27 cellular contexts compared by ENCODE assay signal in the genomic region with DNA sequence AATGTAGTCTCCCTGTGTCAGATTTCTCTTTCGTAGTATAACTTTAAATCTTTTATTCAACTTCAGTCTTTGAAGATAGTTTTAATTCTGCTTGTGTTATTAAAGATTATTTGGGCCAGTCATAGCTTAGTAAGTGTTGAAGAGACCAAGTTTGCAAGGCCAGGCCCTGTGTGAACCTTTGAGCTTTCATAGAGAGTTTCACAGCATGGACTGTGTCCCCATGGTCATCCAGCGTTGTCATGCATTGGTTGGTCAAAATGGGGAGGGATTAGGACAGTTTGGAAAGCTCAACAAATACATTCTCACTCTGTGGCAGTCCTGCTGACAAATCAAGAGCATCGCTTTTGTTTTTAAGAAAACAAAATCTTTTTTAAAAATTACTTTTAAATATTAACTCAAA.
"Had no signal": no experiment of that assay in that cellular context is flagged by ENCODE, and none has a peak within 500 bp of the region (broad histone marks: within the 10 kb centered on the region; RNA-seq: fewer than 3 reads in every experiment).

No MANE protein-coding gene starts in this region.

- H3K27me3 ChIP-seq: colonic mucosa, dorsolateral prefrontal cortex, esophagus muscularis mucosa, esophagus squamous epithelium, foreskin keratinocyte, gastrocnemius medialis, gastroesophageal sphincter, heart left ventricle, heart right ventricle had no signal

- H3K36me3 ChIP-seq: colonic mucosa, esophagus muscularis mucosa, esophagus squamous epithelium, gastrocnemius medialis, gastroesophageal sphincter, heart left ventricle, heart right ventricle had no signal

- DNase-seq: colonic mucosa; cortex of kidney; dermis blood vessel endothelial cell; dorsolateral prefrontal cortex; effector CD8-positive, alpha-beta T cell; effector memory CD4-positive, alpha-beta T cell; effector memory CD8-positive, alpha-beta T cell; endodermal cell; erythroblast; esophagus squamous epithelium; foreskin fibroblast; foreskin keratinocyte; foreskin melanocyte; gastrocnemius medialis; glutamatergic neuron; head of caudate nucleus; heart left ventricle; heart right ventricle had no signal

- FAIRE-seq: colon, endometrium, endothelial cell of umbilical vein, frontal cortex had no signal

- H3K9me3 ChIP-seq: colonic mucosa, esophagus muscularis mucosa, esophagus squamous epithelium, gastrocnemius medialis, gastroesophageal sphincter, heart left ventricle, heart right ventricle had no signal

- H3K4me3 ChIP-seq: colonic mucosa, coronary artery, dorsolateral prefrontal cortex, esophagus muscularis mucosa, esophagus squamous epithelium, gastrocnemius medialis, gastroesophageal sphincter, heart left ventricle, heart right ventricle had no signal

- H3K27ac ChIP-seq: colonic mucosa, coronary artery, dorsolateral prefrontal cortex, epithelial cell of prostate, esophagus muscularis mucosa, esophagus squamous epithelium, foreskin keratinocyte, gastrocnemius medialis, gastroesophageal sphincter, heart left ventricle, heart right ventricle had no signal

- ATAC-seq: effector memory CD8-positive, alpha-beta T cell; esophagus mucosa; foreskin keratinocyte; gastrocnemius medialis; gastroesophageal sphincter; heart left ventricle; heart right ventricle had no signal

- H3K4me1 ChIP-seq: colonic mucosa, esophagus muscularis mucosa, esophagus squamous epithelium, foreskin keratinocyte, gastroesophageal sphincter, heart left ventricle, heart right ventricle had no signal
